In genomic region chr22:41092023-41092817, GRCh38 we compare ENCODE assay signal across 8 cellular contexts. TPM values are rescaled to one million over a fixed set of nuclear protein-coding genes. Genes with fewer than 3 reads are reported as not detected.
A peak's percentile ranks its signal among the peaks of the same experiment; 100 is the strongest.
DNase-seq lines count a peak whose midpoint lies in the region; ATAC-seq, FAIRE-seq and TF ChIP-seq lines count a peak whose summit lies in the region.

TSS of gene EP300 (plus strand) at chr22:41092592. CDS start at chr22:41093005, 413 bp downstream.

- FAIRE-seq in GM18507 (lab: Jason Lieb, UNC): peak; percentile 73

- peak within 1 kb of the TSS; percentile 98 for H3K4me3 ChIP-seq in ACC112 (ENCODE audit: low read depth, low read length)
- peak within 1 kb of the TSS; percentile 68 for H3K4me3 ChIP-seq in lower leg skin (ENCODE audit: low read depth, poor library complexity, severe bottlenecking)

- WGBS in lower leg skin, 2 donors: 0 to 1% methylated on average over 30 to 60 of the region's 112 CpGs

- peak; percentile 65 for DNase-seq in GM18507 (ENCODE audit: extremely low spot score, insufficient read length, low read depth)
- peak; percentile 12 for DNase-seq in NCI-H510A treated with DMSO at 0.1 percent for 48 hours (lab: John Stamatoyannopoulos, UW)
- peak; percentile 81 to 84 for DNase-seq in activated CD4-positive, alpha-beta T cell treated with anti-CD3 and anti-CD28 coated beads, Interleukin-2, amount 50 U/mL, for 48 hours
- peak in 1 of 2 donors; percentile 82 for DNase-seq in dermis microvascular lymphatic vessel endothelial cell (ENCODE audit: low read depth in 2 of 2)
- peak; percentile 88 to 97 for DNase-seq in lower leg skin (ENCODE audit: low spot score in 2 of 2)
- DNase-seq in stimulated activated CD4-positive, alpha-beta T cell treated with anti-CD3 and anti-CD28 coated beads, Interleukin-4, amount 100 ng/mL, for 48 hours (ENCODE audit: low read depth in 2 of 2): peak; percentile 65 to 79

- intact Hi-C loops in lower leg skin (cut with DNase I; ENCODE audit: low total_unique reads): loop anchor here (5.0 kb wide), 1 partner anchor 140 kb away; the partner anchor contains the start of gene RBX1

- ATAC-seq in HG02973 (IDR thresholded peaks at IDR 0.05; ENCODE audit: unreplicated experiment): peak; percentile 40

- no peaks in the 10 kb centered on the region for H3K27me3 ChIP-seq in ACC112 (ENCODE audit: insufficient read depth, low read length)

- peak within 1 kb of the TSS; percentile 73 for H2AFZ ChIP-seq in ACC112 (ENCODE audit: low read length, unreplicated experiment)

- TF ChIP-seq POLR2A in lower leg skin (IDR thresholded peaks at IDR 0.05): peak in 1 of 2 donors; percentile 60

- H3K36me3 ChIP-seq in ACC112 (ENCODE audit: insufficient read depth, low read length): no peaks in the 10 kb centered on the region

- H3K4me1 ChIP-seq in ACC112 (ENCODE audit: control insufficient read depth, insufficient read depth, low read length, unreplicated experiment): peaks cover 8% of the 10 kb centered on the region

- no peak for TF ChIP-seq CTCF in lower leg skin (IDR thresholded peaks at IDR 0.05)

- peaks cover 50% of the 10 kb centered on the region for H3K79me2 ChIP-seq in ACC112 (ENCODE audit: control insufficient read depth, insufficient read depth, low read length, unreplicated experiment)

- H3K27ac ChIP-seq in ACC112 (ENCODE audit: low read depth, low read length): peak within 1 kb of the TSS; percentile 96

RNA-seq across cellular contexts. Expression of gene EP300, which starts in this region (rescaled TPM):
- total RNA-seq in dermis microvascular lymphatic vessel endothelial cell (21.2 and 49.6 TPM in 2 replicates), lower leg skin (10 to 100 TPM; 72.4 to 86.9 (median 74.9) TPM)
